In the genomic region with DNA sequence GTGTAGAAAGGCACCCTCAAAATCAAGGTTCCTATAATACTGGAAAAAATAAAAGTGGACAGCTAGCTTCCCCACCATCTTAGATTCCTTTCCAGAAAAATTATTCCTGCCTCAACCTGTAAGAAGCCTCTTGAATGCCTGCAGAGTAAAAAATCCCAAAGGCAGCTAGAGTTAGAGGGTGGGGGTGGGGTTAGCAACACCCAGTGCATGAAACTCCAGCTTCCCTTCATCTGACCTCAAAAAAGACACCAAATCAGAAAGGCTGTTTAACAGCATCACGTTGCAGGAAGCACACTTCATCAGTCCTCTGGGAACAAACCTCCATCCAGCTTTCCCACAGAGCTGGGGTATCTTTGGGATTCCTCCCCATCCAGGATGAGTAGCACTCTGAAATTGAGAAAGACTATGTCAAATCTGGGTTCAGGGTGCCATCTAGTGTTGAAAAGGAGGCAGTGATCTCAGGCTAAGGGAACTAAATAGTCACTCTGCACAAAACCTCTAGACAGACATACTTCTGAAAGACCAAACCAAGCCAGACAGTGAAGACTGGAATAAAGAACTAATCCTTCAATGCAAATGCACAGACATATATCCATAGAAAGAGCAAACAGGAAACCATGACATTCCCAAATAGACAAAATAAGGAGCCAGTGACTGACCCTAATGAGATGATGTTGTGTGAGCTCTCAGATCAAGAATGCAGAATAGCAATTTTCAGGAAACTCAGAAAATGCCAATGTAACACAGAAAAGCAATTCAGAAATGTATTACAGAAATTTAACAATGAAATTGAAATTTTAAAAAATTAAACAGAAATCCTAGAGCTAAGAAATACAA, we compare ENCODE assay signal across 9 cellular contexts.
A peak's percentile ranks its signal among the peaks of the same experiment; 100 is the strongest.
DNase-seq lines count a peak whose midpoint lies in the region; ATAC-seq and TF ChIP-seq lines count a peak whose summit lies in the region.
"Had no signal": no experiment of that assay in that cellular context is flagged by ENCODE, and none has a peak within 500 bp of the region (broad histone marks: within the 10 kb centered on the region; RNA-seq: fewer than 3 reads in every experiment).

No MANE protein-coding gene starts in this region.

- no peaks in the 10 kb centered on the region for H3K4me1 ChIP-seq in esophagus muscularis mucosa

- ATAC-seq in GM19372 (IDR thresholded peaks at IDR 0.05; ENCODE audit: low read depth, unreplicated experiment): peak; percentile 75
- ATAC-seq in sciatic nerve: no peak

- H3K4me2 ChIP-seq in SU-DHL-6 (ENCODE audit: low read depth, low read length, poor library complexity, severe bottlenecking): no peak overlapping the region

- peak; percentile 66 for TF ChIP-seq RAD21 in Ishikawa (IDR thresholded peaks at IDR 0.05; ENCODE audit: low read depth)

- H3K27ac ChIP-seq in SU-DHL-6 (ENCODE audit: low read depth, low read length) (no peak overlapping the region), esophagus muscularis mucosa (replicated peaks in 1 of 4) (no peak overlapping the region)

- H3K27ac Mint-ChIP-seq in osteocyte (ENCODE audit: unreplicated experiment): no peak overlapping the region
- H3K27ac Mint-ChIP-seq: activated naive CD4-positive, alpha-beta T cell treated with anti-CD3 and anti-CD28 coated beads, Interleukin-2, amount 50 U/mL, for 24 hours had no signal

- H3K4me3 Mint-ChIP-seq in osteocyte (ENCODE audit: unreplicated experiment): no peak overlapping the region
- H3K4me3 Mint-ChIP-seq: activated naive CD4-positive, alpha-beta T cell treated with anti-CD3 and anti-CD28 coated beads, Interleukin-2, amount 50 U/mL, for 24 hours had no signal

- H3K4me1 Mint-ChIP-seq in osteocyte (ENCODE audit: unreplicated experiment): peaks cover 2% of the 10 kb centered on the region

- TF ChIP-seq CTCF in SU-DHL-6 (IDR thresholded peaks at IDR 0.05; ENCODE audit: insufficient read depth, low read length, poor library complexity, severe bottlenecking) (peak; percentile 46), esophagus muscularis mucosa (IDR thresholded peaks at IDR 0.05) (peak; percentile 46 to 62 (median 54)), osteocyte (IDR thresholded peaks at IDR 0.05) (peak; percentile 66)

- no peaks in the 10 kb centered on the region for H3K79me2 ChIP-seq in SU-DHL-6 (ENCODE audit: insufficient read depth, low read length)

- H2AFZ ChIP-seq in SU-DHL-6 (ENCODE audit: low read depth, low read length, severe bottlenecking): no peak overlapping the region

- H3K27me3 ChIP-seq in SU-DHL-6 (ENCODE audit: low read length) (no peaks in the 10 kb centered on the region), esophagus muscularis mucosa (no peaks in the 10 kb centered on the region)

- H3K4me3 ChIP-seq in SU-DHL-6 (ENCODE audit: insufficient read depth, low read length, poor library complexity, severe bottlenecking) (no peak overlapping the region), esophagus muscularis mucosa (no peak overlapping the region)

- no peak overlapping the region for H3K9ac ChIP-seq in SU-DHL-6 (ENCODE audit: low read length)

- H3K9me3 ChIP-seq in SU-DHL-6 (ENCODE audit: insufficient read depth, low read length): no peaks in the 10 kb centered on the region
- peaks cover 0 to 6% (median 0%) of the 10 kb centered on the region in 4 donors for H3K9me3 ChIP-seq in esophagus muscularis mucosa

- peaks cover 30% of the 10 kb centered on the region for H3K9me3 Mint-ChIP-seq in osteocyte (ENCODE audit: unreplicated experiment)

- H3F3A ChIP-seq in SU-DHL-6 (ENCODE audit: insufficient read depth): no peaks in the 10 kb centered on the region

- no peaks in the 10 kb centered on the region for H4K20me1 ChIP-seq in SU-DHL-6 (ENCODE audit: low read depth, low read length)

- TF ChIP-seq POLR2A in esophagus muscularis mucosa (IDR thresholded peaks at IDR 0.05; ENCODE audit: low read depth): no peak

- no peaks in the 10 kb centered on the region for H3K27me3 Mint-ChIP-seq in osteocyte (ENCODE audit: unreplicated experiment)
- H3K27me3 Mint-ChIP-seq: activated naive CD4-positive, alpha-beta T cell treated with anti-CD3 and anti-CD28 coated beads, Interleukin-2, amount 50 U/mL, for 24 hours had no signal

- H3K36me3 Mint-ChIP-seq in osteocyte (ENCODE audit: unreplicated experiment): peaks cover 18% of the 10 kb centered on the region

- H3K36me3 ChIP-seq in SU-DHL-6 (ENCODE audit: low read length): peaks cover 6% of the 10 kb centered on the region; the same call in 1 of the 2 replicates
- H3K36me3 ChIP-seq in esophagus muscularis mucosa: no peaks in the 10 kb centered on the region

- DNase-seq in Daoy (ENCODE audit: low read depth): peak; percentile 2
- no peak for DNase-seq in esophagus muscularis mucosa (ENCODE audit: extremely low spot score)
- DNase-seq in osteocyte (ENCODE audit: extremely low spot score, unreplicated experiment): no peak
- DNase-seq in sciatic nerve (ENCODE audit: low spot score): no peak
- DNase-seq in OCI-M2 (lab: John Stamatoyannopoulos, UW; ENCODE audit: unreplicated experiment): no peak

- no peaks in the 10 kb centered on the region for H3K9me2 ChIP-seq in SU-DHL-6 (replicated peaks; ENCODE audit: insufficient read depth, low read length)

- 0% methylated on average over 1 of the region's 1 CpG for WGBS in esophagus muscularis mucosa

- TF ChIP-seq EP300 in Ishikawa (IDR thresholded peaks at IDR 0.05; ENCODE audit: borderline replicate concordance) (no peak), esophagus muscularis mucosa (IDR thresholded peaks at IDR 0.05) (no peak)

- intact Hi-C loops in esophagus muscularis mucosa (cut with DNase I) (no loop called here), sciatic nerve (cut with DNase I) (no loop called here)

TF ChIP-seq in Ishikawa, 13 proteins besides CTCF, POLR2A, EP300 and RAD21:
- no peak for TF ChIP-seq NFIC (IDR thresholded peaks at IDR 0.05)
- TF ChIP-seq EGR1 (IDR thresholded peaks at IDR 0.05): no peak
- TF ChIP-seq, protein P1, sequence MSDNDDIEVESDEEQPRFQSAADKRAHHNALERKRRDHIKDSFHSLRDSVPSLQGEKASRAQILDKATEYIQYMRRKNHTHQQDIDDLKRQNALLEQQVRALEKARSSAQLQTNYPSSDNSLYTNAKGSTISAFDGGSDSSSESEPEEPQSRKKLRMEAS (IDR thresholded peaks at IDR 0.05): no peak
- no peak for TF ChIP-seq TCF12 (IDR thresholded peaks at IDR 0.05; ENCODE audit: low read depth)
- TF ChIP-seq YY1 (IDR thresholded peaks at IDR 0.05; ENCODE audit: low read depth): no peak
- no peak for TF ChIP-seq CREB1 (IDR thresholded peaks at IDR 0.05; ENCODE audit: low read depth)
